Comparison of ENCODE assay signal across 2 cellular contexts in the genomic region with DNA sequence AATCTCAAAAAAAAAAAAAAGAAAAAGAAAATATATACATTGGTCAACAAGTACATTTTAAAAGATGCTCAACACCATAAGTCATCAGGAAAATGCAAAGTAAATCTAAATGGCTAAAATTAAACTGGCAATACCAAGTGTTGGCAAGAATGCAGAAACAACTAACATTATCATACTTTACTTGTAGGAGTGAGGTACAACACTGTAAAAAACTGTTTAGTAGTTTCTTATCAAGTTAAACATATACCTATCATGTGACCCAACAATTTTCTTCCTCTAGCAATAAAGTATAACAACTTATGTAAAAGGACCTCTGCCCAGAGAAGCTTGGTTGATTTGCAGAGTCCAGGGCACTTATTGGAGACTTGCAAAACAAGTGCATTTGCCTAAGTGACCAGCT.
A peak's percentile ranks its signal among the peaks of the same experiment; 100 is the strongest.
TF ChIP-seq lines count a peak whose summit lies in the region.

No MANE protein-coding gene starts in this region.

TF ChIP-seq in HepG2, 621 proteins besides CTCF, POLR2A, EP300 and RAD21:
- TF ChIP-seq ZNF484 (CRISPR knock-in tag; IDR thresholded peaks at IDR 0.05; ENCODE audit: borderline replicate concordance, low read depth) (no peak), ZNF7 (CRISPR knock-in tag; IDR thresholded peaks at IDR 0.05) (peak; percentile 94)

TF ChIP-seq in GM12878, 131 proteins besides CTCF, POLR2A, EP300 and RAD21:
- TF ChIP-seq CBX5 (IDR thresholded peaks at IDR 0.05; ENCODE audit: low read depth): 0 out of 2 replicates have a peak, but pooled peaks have one; percentile 53
- no peak for TF ChIP-seq SP1 (IDR thresholded peaks at IDR 0.05; ENCODE audit: low read depth, low read length)
- no peak for TF ChIP-seq ZNF217 (IDR thresholded peaks at IDR 0.05)
- no peak for TF ChIP-seq JUNB (IDR thresholded peaks at IDR 0.05)
